In the genomic region with DNA sequence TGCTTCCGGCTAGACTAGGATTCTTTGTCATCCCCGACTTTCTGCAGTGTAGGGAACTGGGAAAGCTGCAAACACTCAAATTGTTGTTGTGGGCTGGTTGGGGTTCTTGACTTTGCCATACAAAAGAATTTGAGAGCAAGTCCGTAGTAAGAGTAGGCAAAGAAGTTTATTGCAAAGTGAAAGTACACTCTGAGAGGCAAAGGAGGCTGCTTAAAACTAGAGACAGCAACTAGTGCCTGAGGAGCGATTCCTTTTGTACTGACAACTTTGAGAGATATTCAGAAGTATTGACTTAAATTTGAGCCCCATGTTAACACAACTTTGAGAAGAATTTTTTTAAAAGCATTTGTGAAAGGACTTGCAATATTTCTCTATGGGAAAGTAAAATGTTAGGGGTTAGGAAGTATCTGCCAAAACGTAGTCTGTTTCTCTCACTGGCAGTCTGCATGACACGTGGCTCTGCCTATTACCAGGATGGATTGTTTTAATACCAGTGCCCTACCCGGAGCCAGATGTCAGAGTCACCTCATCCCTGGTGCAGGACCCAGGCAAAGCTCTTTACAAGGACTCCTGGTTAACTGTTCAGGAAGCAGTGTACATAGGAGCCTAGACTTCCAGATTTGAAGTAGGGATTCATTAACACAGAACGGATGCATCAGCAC, we compare ENCODE assay signal across 9 cellular contexts.
DNase-seq lines count a peak whose midpoint lies in the region; ATAC-seq and TF ChIP-seq lines count a peak whose summit lies in the region.
"Had no signal": no experiment of that assay in that cellular context is flagged by ENCODE, and none has a peak within 500 bp of the region (broad histone marks: within the 10 kb centered on the region; RNA-seq: fewer than 3 reads in every experiment).

No MANE protein-coding gene starts in this region.

- no peaks in the 10 kb centered on the region for H3K9me3 ChIP-seq in right cardiac atrium (ENCODE audit: control insufficient read depth, low read length)
- H3K9me3 ChIP-seq in stomach: no peaks in the 10 kb centered on the region
- no peaks in the 10 kb centered on the region for H3K9me3 ChIP-seq in neural progenitor cell (ENCODE audit: low read depth)

- H2AFZ ChIP-seq in neural progenitor cell (replicated peaks): no peak overlapping the region

- peak; percentile 59 for ATAC-seq in activated CD4-positive, alpha-beta T cell treated with anti-CD3 and anti-CD28 coated beads for 36 hours
- no peak for ATAC-seq in activated B cell treated with CpG ODN at 0.5 μM for 24 hours (ENCODE audit: low read depth)
- ATAC-seq in right cardiac atrium: peak; percentile 24 to 51

- TF ChIP-seq CTCF in activated B cell treated with CpG ODN at 0.5 μM for 24 hours (IDR thresholded peaks at IDR 0.05) (no peak), stomach (IDR thresholded peaks at IDR 0.05) (no peak), neural progenitor cell (IDR thresholded peaks at IDR 0.05) (no peak)

- H3K36me3 Mint-ChIP-seq in activated CD4-positive, alpha-beta T cell treated with anti-CD3 and anti-CD28 coated beads for 36 hours (ENCODE audit: low read depth): no peaks in the 10 kb centered on the region
- H3K36me3 Mint-ChIP-seq in activated B cell treated with CpG ODN at 0.5 μM for 24 hours (ENCODE audit: low read depth) (no peaks in the 10 kb centered on the region), neural progenitor cell (no peaks in the 10 kb centered on the region)

- H3K27me3 Mint-ChIP-seq in activated CD4-positive, alpha-beta T cell treated with anti-CD3 and anti-CD28 coated beads for 36 hours: no peaks in the 10 kb centered on the region
- H3K27me3 Mint-ChIP-seq in activated B cell treated with CpG ODN at 0.5 μM for 24 hours: peaks cover 3% of the 10 kb centered on the region
- no peaks in the 10 kb centered on the region for H3K27me3 Mint-ChIP-seq in neural progenitor cell (ENCODE audit: insufficient read depth, low read depth)

- no peaks in the 10 kb centered on the region for H3K27me3 ChIP-seq in right cardiac atrium (ENCODE audit: control insufficient read depth, insufficient read depth)
- H3K27me3 ChIP-seq in stomach: no peaks in the 10 kb centered on the region
- no peaks in the 10 kb centered on the region for H3K27me3 ChIP-seq in neural progenitor cell

- H3K4me3 ChIP-seq in right cardiac atrium (ENCODE audit: low read length) (peak overlapping the region; percentile 41), stomach (peak overlapping the region in 3 of 4 donors; percentile 23 to 29 (median 27)), neural progenitor cell (no peak overlapping the region)

- H3K4me3 Mint-ChIP-seq in activated CD4-positive, alpha-beta T cell treated with anti-CD3 and anti-CD28 coated beads for 36 hours: peak overlapping the region; percentile 37
- H3K4me3 Mint-ChIP-seq in activated B cell treated with CpG ODN at 0.5 μM for 24 hours: peak overlapping the region; percentile 67
- H3K4me3 Mint-ChIP-seq in neural progenitor cell: no peak overlapping the region

- no peaks in the 10 kb centered on the region for H3K79me2 ChIP-seq in neural progenitor cell (ENCODE audit: low read depth)

- H3K9me3 Mint-ChIP-seq in activated CD4-positive, alpha-beta T cell treated with anti-CD3 and anti-CD28 coated beads for 36 hours (ENCODE audit: low read depth): no peaks in the 10 kb centered on the region
- H3K9me3 Mint-ChIP-seq in activated B cell treated with CpG ODN at 0.5 μM for 24 hours (peaks cover 6% of the 10 kb centered on the region), neural progenitor cell (no peaks in the 10 kb centered on the region)

- POLR2A ChIA-PET in activated CD4-positive, alpha-beta T cell treated with anti-CD3 and anti-CD28 coated beads for 36 hours (lab: Charles Lee): no interaction called here
- POLR2A ChIA-PET in activated B cell treated with CpG ODN at 0.5 μM for 24 hours (lab: Charles Lee): no interaction called here

- no peaks in the 10 kb centered on the region for H3K4me1 ChIP-seq in right cardiac atrium (ENCODE audit: control insufficient read depth, insufficient read depth, low read length)
- peaks cover 0 to 15% (median 4%) of the 10 kb centered on the region in 4 donors for H3K4me1 ChIP-seq in stomach
- no peaks in the 10 kb centered on the region for H3K4me1 ChIP-seq in neural progenitor cell

- intact Hi-C loops in activated CD4-positive, alpha-beta T cell treated with anti-CD3 and anti-CD28 coated beads for 36 hours (cut with DNase I, micrococcal nuclease): no loop called here
- intact Hi-C loops in activated B cell treated with CpG ODN at 0.5 μM for 24 hours (cut with micrococcal nuclease) (no loop called here), right cardiac atrium (cut with DNase I) (no loop called here), stomach (cut with DNase I; ENCODE audit: low total_unique reads) (no loop called here)

- no peaks in the 10 kb centered on the region for H3F3A ChIP-seq in neural progenitor cell (ENCODE audit: low read depth)

- H3K9ac ChIP-seq in neural progenitor cell: no peak overlapping the region

- no peaks in the 10 kb centered on the region for H3K36me3 ChIP-seq in stomach
- no peaks in the 10 kb centered on the region for H3K36me3 ChIP-seq in neural progenitor cell

- H3K4me1 Mint-ChIP-seq in activated CD4-positive, alpha-beta T cell treated with anti-CD3 and anti-CD28 coated beads for 36 hours: peaks cover 21% of the 10 kb centered on the region
- H3K4me1 Mint-ChIP-seq in activated B cell treated with CpG ODN at 0.5 μM for 24 hours (peaks cover 12% of the 10 kb centered on the region), neural progenitor cell (no peaks in the 10 kb centered on the region)

- peak; percentile 16 for DNase-seq in activated CD4-positive, alpha-beta T cell treated with anti-CD3 and anti-CD28 coated beads for 36 hours
- no peak for DNase-seq in activated CD4-positive, alpha-beta T cell treated with anti-CD3 and anti-CD28 coated beads, Interleukin-2, amount 50 U/mL, for 1 hour
- DNase-seq in activated B cell treated with CpG ODN at 0.5 μM for 24 hours (no peak), right cardiac atrium (no peak), stomach (no peak), NCI-H128 (lab: John Stamatoyannopoulos, UW; ENCODE audit: unreplicated experiment) (no peak), HPDE6-E6E7 (ENCODE audit: extremely low spot score) (no peak), neural progenitor cell (ENCODE audit: low spot score) (no peak)
- DNase-seq: NCI-H187 treated with DMSO at 0.1 percent for 48 hours had no signal

- no peak for TF ChIP-seq EP300 in stomach (IDR thresholded peaks at IDR 0.05)

- 45% methylated on average over 8 of the region's 8 CpGs for WGBS in right cardiac atrium
- WGBS in stomach, 5 donors: 47 to 56% (median 50%) methylated on average over 8 of the region's 8 CpGs

- CTCF ChIA-PET in activated CD4-positive, alpha-beta T cell treated with anti-CD3 and anti-CD28 coated beads for 36 hours (lab: Charles Lee): interaction anchor here (1.4 to 2.5 kb wide), 2 partner anchors 19 to 48 kb away, joined by 3 to 8 read pairs; no protein-coding TSS in a partner anchor
- CTCF ChIA-PET in activated B cell treated with CpG ODN at 0.5 μM for 24 hours (lab: Charles Lee): no interaction called here

- H4K20me1 ChIP-seq in neural progenitor cell (ENCODE audit: low read depth): no peaks in the 10 kb centered on the region

- no peak for TF ChIP-seq POLR2A in stomach (IDR thresholded peaks at IDR 0.05)

- H3K4me2 ChIP-seq in neural progenitor cell: no peak overlapping the region

- no peak overlapping the region for H3K27ac ChIP-seq in right cardiac atrium (ENCODE audit: low read length)
- peak overlapping the region in 3 of 5 donors; percentile 6 to 30 (median 23) for H3K27ac ChIP-seq in stomach
- no peak overlapping the region for H3K27ac ChIP-seq in neural progenitor cell

- peak overlapping the region; percentile 68 for H3K27ac Mint-ChIP-seq in activated CD4-positive, alpha-beta T cell treated with anti-CD3 and anti-CD28 coated beads for 36 hours
- H3K27ac Mint-ChIP-seq in activated B cell treated with CpG ODN at 0.5 μM for 24 hours (no peak overlapping the region), neural progenitor cell (no peak overlapping the region)

Comparison
In these comparisons a context has a peak if more than half of its experiments do, and no peak if none do; other contexts are left out.
1. H3K27ac ChIP-seq: peak in stomach (3 of 5); none in right cardiac atrium (single experiment) and neural progenitor cell (single experiment).